1 cellular context compared by ENCODE assay signal in the genomic region with DNA sequence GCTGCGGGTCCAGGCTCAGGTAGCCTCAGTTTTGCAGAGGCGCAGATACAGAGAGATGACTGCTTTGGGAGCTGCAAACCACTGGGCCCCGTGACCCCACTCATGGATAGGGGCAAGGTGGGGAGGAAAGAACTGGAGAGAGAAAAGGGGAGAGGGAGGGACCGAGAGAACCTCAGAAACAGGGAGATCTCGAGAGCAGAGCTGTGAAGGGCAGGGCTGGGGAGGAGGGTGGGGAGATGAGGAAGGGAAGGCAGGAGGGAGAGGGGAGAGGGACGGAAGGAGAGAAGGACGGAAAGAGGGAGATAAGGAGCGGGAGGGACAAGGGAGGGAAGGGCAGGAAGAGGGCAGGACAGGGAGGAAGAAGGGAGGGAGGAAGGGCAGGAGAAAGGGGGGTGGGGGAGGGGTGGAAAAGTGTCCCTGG.
TF ChIP-seq lines count a peak whose summit lies in the region.

No MANE protein-coding gene starts in this region.

TF ChIP-seq in H1, 55 proteins besides CTCF, POLR2A, EP300 and RAD21:
- TF ChIP-seq, protein P1, sequence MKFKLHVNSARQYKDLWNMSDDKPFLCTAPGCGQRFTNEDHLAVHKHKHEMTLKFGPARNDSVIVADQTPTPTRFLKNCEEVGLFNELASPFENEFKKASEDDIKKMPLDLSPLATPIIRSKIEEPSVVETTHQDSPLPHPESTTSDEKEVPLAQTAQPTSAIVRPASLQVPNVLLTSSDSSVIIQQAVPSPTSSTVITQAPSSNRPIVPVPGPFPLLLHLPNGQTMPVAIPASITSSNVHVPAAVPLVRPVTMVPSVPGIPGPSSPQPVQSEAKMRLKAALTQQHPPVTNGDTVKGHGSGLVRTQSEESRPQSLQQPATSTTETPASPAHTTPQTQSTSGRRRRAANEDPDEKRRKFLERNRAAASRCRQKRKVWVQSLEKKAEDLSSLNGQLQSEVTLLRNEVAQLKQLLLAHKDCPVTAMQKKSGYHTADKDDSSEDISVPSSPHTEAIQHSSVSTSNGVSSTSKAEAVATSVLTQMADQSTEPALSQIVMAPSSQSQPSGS (IDR thresholded peaks at IDR 0.05; ENCODE audit: low read length): no peak
- peak; percentile 43 for TF ChIP-seq CTBP2 (IDR thresholded peaks at IDR 0.05; ENCODE audit: borderline replicate concordance, insufficient read depth, insufficient read length, low read length)
